ENCODE assay signal across 1 cellular context in genomic region chr7:64348713-64349210, GRCh38. TPM values are rescaled to one million over a fixed set of nuclear protein-coding genes. Genes with fewer than 3 reads are reported as not detected.
"Had no signal": no experiment of that assay in that cellular context is flagged by ENCODE, and none has a peak within 500 bp of the region (broad histone marks: within the 10 kb centered on the region; RNA-seq: fewer than 3 reads in every experiment).

No MANE protein-coding gene starts in this region.

RNA-seq across cellular contexts. Expression of gene ZNF736, which starts 35.0 kb away (rescaled TPM):
- total RNA-seq: osteocyte had no signal
